ENCODE assay signal across 32 cellular contexts in the genomic region with DNA sequence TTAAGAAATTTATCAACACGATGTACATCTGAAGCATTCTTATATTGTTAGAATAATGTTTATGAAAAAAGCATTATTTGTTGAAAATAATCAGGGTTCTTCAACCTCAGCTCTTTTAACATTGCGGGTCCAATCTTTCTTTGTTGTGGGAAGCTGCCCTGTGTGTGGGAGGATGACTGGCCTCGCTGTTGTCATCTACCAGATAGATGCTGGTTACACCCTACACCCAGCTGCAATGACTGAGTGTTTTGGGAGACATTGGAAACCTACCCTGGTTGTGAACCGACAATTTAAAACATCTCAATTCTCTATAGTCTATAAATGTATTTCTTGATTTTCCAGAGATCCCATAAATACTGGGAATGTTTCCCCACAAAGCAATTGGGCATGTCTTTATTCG.
"Had no signal": no experiment of that assay in that cellular context is flagged by ENCODE, and none has a peak within 500 bp of the region (broad histone marks: within the 10 kb centered on the region; RNA-seq: fewer than 3 reads in every experiment).

No MANE protein-coding gene starts in this region.

- H3K4me3 ChIP-seq: adrenal gland, esophagus muscularis mucosa, heart left ventricle, pancreas, psoas muscle, sigmoid colon, suprapubic skin, tibial artery had no signal

- ATAC-seq: activated CD4-positive, CD25-positive, alpha-beta regulatory T cell treated with anti-CD3 and anti-CD28 coated beads, Interleukin-2, amount 50 U/mL, for 24 hours; foreskin keratinocyte; heart left ventricle; left colon; naive thymus-derived CD4-positive, alpha-beta T cell; pancreas; psoas muscle; stimulated activated memory B cell treated with anti-CD40 and anti-IgM and Interleukin-4, amounts not matched to agents 10 μg/mL and 1 μg/mL and 100 μg/mL, for 72 hours had no signal

- H3K4me3 Mint-ChIP-seq: activated naive CD4-positive, alpha-beta T cell treated with anti-CD3 and anti-CD28 coated beads for 36 hours; activated naive CD8-positive, alpha-beta T cell treated with anti-CD3 and anti-CD28 coated beads for 36 hours; activated T-helper 1 cell treated with anti-CD3 and anti-CD28 coated beads, Interleukin-12 subunit alpha, Interleukin-12 subunit beta, Interleukin-2, Interleukin-4 antibody, amounts not matched to agents 30 ng/mL and 10 ng/mL and 1 ng/mL, durations not matched to agents 14 hours and 24 hours and 36 hours; naive thymus-derived CD4-positive, alpha-beta T cell; stimulated activated memory B cell treated with anti-CD40 and anti-IgM and Interleukin-4, amounts not matched to agents 10 μg/mL and 1 μg/mL and 100 μg/mL, for 72 hours had no signal

- H3K27me3 ChIP-seq: adrenal gland, esophagus muscularis mucosa, foreskin keratinocyte, heart left ventricle, pancreas, sigmoid colon, suprapubic skin, tibial artery had no signal

- H3K27me3 Mint-ChIP-seq: activated naive CD8-positive, alpha-beta T cell treated with anti-CD3 and anti-CD28 coated beads for 36 hours; naive thymus-derived CD4-positive, alpha-beta T cell; stimulated activated memory B cell treated with anti-CD40 and anti-IgM and Interleukin-4, amounts not matched to agents 10 μg/mL and 1 μg/mL and 100 μg/mL, for 72 hours had no signal

- H3K27ac Mint-ChIP-seq: activated naive CD4-positive, alpha-beta T cell treated with anti-CD3 and anti-CD28 coated beads for 36 hours; activated naive CD8-positive, alpha-beta T cell treated with anti-CD3 and anti-CD28 coated beads for 36 hours; activated T-helper 1 cell treated with anti-CD3 and anti-CD28 coated beads, Interleukin-12 subunit alpha, Interleukin-12 subunit beta, Interleukin-2, Interleukin-4 antibody, amounts not matched to agents 30 ng/mL and 10 ng/mL and 1 ng/mL, durations not matched to agents 14 hours and 24 hours and 36 hours; naive thymus-derived CD4-positive, alpha-beta T cell; stimulated activated memory B cell treated with anti-CD40 and anti-IgM and Interleukin-4, amounts not matched to agents 10 μg/mL and 1 μg/mL and 100 μg/mL, for 72 hours had no signal

- H3K36me3 Mint-ChIP-seq: activated naive CD8-positive, alpha-beta T cell treated with anti-CD3 and anti-CD28 coated beads for 36 hours; naive thymus-derived CD4-positive, alpha-beta T cell; stimulated activated memory B cell treated with anti-CD40 and anti-IgM and Interleukin-4, amounts not matched to agents 10 μg/mL and 1 μg/mL and 100 μg/mL, for 72 hours had no signal

- H3K4me1 Mint-ChIP-seq: activated naive CD8-positive, alpha-beta T cell treated with anti-CD3 and anti-CD28 coated beads for 36 hours; naive thymus-derived CD4-positive, alpha-beta T cell; stimulated activated memory B cell treated with anti-CD40 and anti-IgM and Interleukin-4, amounts not matched to agents 10 μg/mL and 1 μg/mL and 100 μg/mL, for 72 hours had no signal

- FAIRE-seq: keratinocyte, pancreas had no signal

- H3K9me3 ChIP-seq: adrenal gland, esophagus muscularis mucosa, pancreas, psoas muscle, sigmoid colon, suprapubic skin, tibial artery had no signal

- H3K36me3 ChIP-seq: adrenal gland, esophagus muscularis mucosa, heart left ventricle, pancreas, sigmoid colon, suprapubic skin, tibial artery had no signal

- H3K27ac ChIP-seq: adrenal gland, esophagus muscularis mucosa, foreskin keratinocyte, heart left ventricle, pancreas, psoas muscle, sigmoid colon, suprapubic skin, tibial artery, VCaP had no signal

- H3K4me1 ChIP-seq: adrenal gland, esophagus muscularis mucosa, foreskin keratinocyte, heart left ventricle, pancreas, psoas muscle, sigmoid colon, suprapubic skin, tibial artery had no signal

- DNase-seq: activated CD4-positive, alpha-beta T cell treated with anti-CD3 and anti-CD28 coated beads for 48 hours; activated CD4-positive, alpha-beta T cell treated with anti-CD3 and anti-CD28 coated beads, Interleukin-2, amount 50 U/mL, for 48 hours; activated CD8-positive, alpha-beta memory T cell treated with anti-CD3 and anti-CD28 coated beads for 24 hours; activated effector memory CD4-positive, alpha-beta T cell treated with anti-CD3 and anti-CD28 coated beads, Interleukin-2, amount 50 U/mL, for 16 hours; activated naive CD4-positive, alpha-beta T cell treated with anti-CD3 and anti-CD28 coated beads for 36 hours; activated naive CD8-positive, alpha-beta T cell treated with anti-CD3 and anti-CD28 coated beads for 36 hours; adrenal gland; aorta; caudate nucleus; cortex of kidney; foreskin keratinocyte; heart left ventricle; hypothalamus; left colon; mammary epithelial cell; midbrain; naive thymus-derived CD4-positive, alpha-beta T cell; pancreas; psoas muscle; sigmoid colon; small intestine; stimulated activated CD4-positive, alpha-beta T cell treated with anti-CD3 and anti-CD28 coated beads, Interleukin-1b, Interleukin-23, amount 100 ng/mL, for 48 hours; stimulated activated CD4-positive, alpha-beta T cell treated with anti-CD3 and anti-CD28 coated beads, Interleukin-4, amount 100 ng/mL, for 4 hours; stimulated activated CD8-positive, alpha-beta memory T cell treated with anti-CD3 and anti-CD28 coated beads, Interleukin-4, amount 100 ng/mL, for 48 hours; tibial artery had no signal
